21 cellular contexts compared by ENCODE assay signal in the genomic region with DNA sequence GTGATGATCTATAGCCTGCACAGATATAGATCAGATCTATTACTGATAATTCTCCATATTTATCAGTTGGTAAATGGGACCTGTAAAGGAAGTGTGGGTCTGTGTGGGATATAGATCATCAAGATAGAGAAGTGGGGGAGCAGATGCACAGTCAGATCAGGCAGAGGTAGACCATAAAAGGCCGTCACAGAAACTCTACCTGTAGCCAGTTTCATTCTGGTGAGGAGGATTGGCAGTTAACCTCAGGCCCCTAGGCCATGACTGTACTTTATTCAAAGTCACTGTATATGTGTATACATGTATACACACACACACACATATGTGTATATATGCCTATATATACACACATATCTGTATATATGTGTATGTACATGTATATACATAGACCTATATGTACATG.
"Had no signal": no experiment of that assay in that cellular context is flagged by ENCODE, and none has a peak within 500 bp of the region (broad histone marks: within the 10 kb centered on the region; RNA-seq: fewer than 3 reads in every experiment).

No MANE protein-coding gene starts in this region.

- H3K9me3 Mint-ChIP-seq: activated B cell treated with CpG ODN at 0.5 μM for 24 hours; activated CD4-positive, alpha-beta T cell treated with anti-CD3 and anti-CD28 coated beads, Interleukin-2, amount 10 ng/mL, durations not matched to agents 24 days and 14 days; activated naive CD4-positive, alpha-beta T cell treated with anti-CD3 and anti-CD28 coated beads, Interleukin-2, amount 50 U/mL, for 24 hours; activated naive CD8-positive, alpha-beta T cell treated with anti-CD3 and anti-CD28 coated beads, Interleukin-2, amount 50 U/mL, for 24 hours; central memory CD8-positive, alpha-beta T cell; T-helper 1 cell treated with Interleukin-12 subunit alpha and Interleukin-12 subunit beta and Interleukin-4 antibody, amounts not matched to agents 30 μg/mL and 1 μg/mL, for 36 hours had no signal

- H3K9me3 ChIP-seq: Peyer's patch, SJCRH30 had no signal

- H3K36me3 Mint-ChIP-seq: activated naive CD4-positive, alpha-beta T cell treated with anti-CD3 and anti-CD28 coated beads, Interleukin-2, amount 50 U/mL, for 24 hours; brain had no signal

- ATAC-seq: activated naive CD8-positive, alpha-beta T cell treated with anti-CD3 and anti-CD28 coated beads, Interleukin-2, amount 50 U/mL, for 24 hours had no signal

- H3K27me3 Mint-ChIP-seq: activated naive CD8-positive, alpha-beta T cell treated with anti-CD3 and anti-CD28 coated beads, Interleukin-2, amount 50 U/mL, for 24 hours had no signal

- H3K36me3 ChIP-seq: Peyer's patch, SJCRH30 had no signal

- H3K27ac Mint-ChIP-seq: activated B cell treated with CpG ODN at 0.5 μM for 24 hours; activated CD4-positive, alpha-beta T cell treated with anti-CD3 and anti-CD28 coated beads, Interleukin-2, amount 10 ng/mL, durations not matched to agents 24 days and 14 days; activated naive CD4-positive, alpha-beta T cell treated with anti-CD3 and anti-CD28 coated beads, Interleukin-2, amount 50 U/mL, for 24 hours; activated naive CD8-positive, alpha-beta T cell treated with anti-CD3 and anti-CD28 coated beads, Interleukin-2, amount 50 U/mL, for 24 hours; brain; T-helper 1 cell treated with Interleukin-12 subunit alpha and Interleukin-12 subunit beta and Interleukin-4 antibody, amounts not matched to agents 30 μg/mL and 1 μg/mL, for 36 hours had no signal

- H3K4me3 ChIP-seq: Peyer's patch, SJCRH30 had no signal

- H3K27me3 ChIP-seq: Peyer's patch, SJCRH30 had no signal

- H3K4me3 Mint-ChIP-seq: activated B cell treated with CpG ODN at 0.5 μM for 24 hours; activated CD4-positive, alpha-beta T cell treated with anti-CD3 and anti-CD28 coated beads, Interleukin-2, amount 10 ng/mL, durations not matched to agents 24 days and 14 days; activated naive CD4-positive, alpha-beta T cell treated with anti-CD3 and anti-CD28 coated beads, Interleukin-2, amount 50 U/mL, for 24 hours; activated naive CD8-positive, alpha-beta T cell treated with anti-CD3 and anti-CD28 coated beads, Interleukin-2, amount 50 U/mL, for 24 hours; brain; central memory CD8-positive, alpha-beta T cell; T-helper 1 cell treated with Interleukin-12 subunit alpha and Interleukin-12 subunit beta and Interleukin-4 antibody, amounts not matched to agents 30 μg/mL and 1 μg/mL, for 36 hours had no signal

- H3K4me1 ChIP-seq: Peyer's patch, SJCRH30 had no signal

- H3K4me1 Mint-ChIP-seq: activated B cell treated with CpG ODN at 0.5 μM for 24 hours; activated CD4-positive, alpha-beta T cell treated with anti-CD3 and anti-CD28 coated beads, Interleukin-2, amount 10 ng/mL, durations not matched to agents 24 days and 14 days; activated naive CD4-positive, alpha-beta T cell treated with anti-CD3 and anti-CD28 coated beads, Interleukin-2, amount 50 U/mL, for 24 hours; activated naive CD8-positive, alpha-beta T cell treated with anti-CD3 and anti-CD28 coated beads, Interleukin-2, amount 50 U/mL, for 24 hours; brain; central memory CD8-positive, alpha-beta T cell had no signal

- H3K27ac ChIP-seq: Peyer's patch, RWPE1, SJCRH30 had no signal

- DNase-seq: activated B cell treated with CpG ODN at 0.5 μM for 24 hours; activated CD4-positive, alpha-beta T cell treated with anti-CD3 and anti-CD28 coated beads for 1 hour; activated CD4-positive, alpha-beta T cell treated with anti-CD3 and anti-CD28 coated beads, Interleukin-2, amount 10 ng/mL, durations not matched to agents 24 days and 14 days; activated CD4-positive, alpha-beta T cell treated with anti-CD3 and anti-CD28 coated beads, Interleukin-2, amount 50 U/mL, for 48 hours; activated effector memory CD4-positive, alpha-beta T cell treated with Interleukin-2 at 50 U/mL for 16 hours; activated naive CD4-positive, alpha-beta T cell; activated naive CD8-positive, alpha-beta T cell treated with anti-CD3 and anti-CD28 coated beads, Interleukin-2, amount 50 U/mL, for 24 hours; MM.1S; NCI-H1105; NCI-H1694 treated with DMSO at 0.1 percent for 48 hours; NCI-H2081; NCI-H2171; Peyer's patch; Right ventricle myocardium superior; T-helper 9 cell had no signal
